8 cellular contexts compared by ENCODE assay signal in the genomic region with DNA sequence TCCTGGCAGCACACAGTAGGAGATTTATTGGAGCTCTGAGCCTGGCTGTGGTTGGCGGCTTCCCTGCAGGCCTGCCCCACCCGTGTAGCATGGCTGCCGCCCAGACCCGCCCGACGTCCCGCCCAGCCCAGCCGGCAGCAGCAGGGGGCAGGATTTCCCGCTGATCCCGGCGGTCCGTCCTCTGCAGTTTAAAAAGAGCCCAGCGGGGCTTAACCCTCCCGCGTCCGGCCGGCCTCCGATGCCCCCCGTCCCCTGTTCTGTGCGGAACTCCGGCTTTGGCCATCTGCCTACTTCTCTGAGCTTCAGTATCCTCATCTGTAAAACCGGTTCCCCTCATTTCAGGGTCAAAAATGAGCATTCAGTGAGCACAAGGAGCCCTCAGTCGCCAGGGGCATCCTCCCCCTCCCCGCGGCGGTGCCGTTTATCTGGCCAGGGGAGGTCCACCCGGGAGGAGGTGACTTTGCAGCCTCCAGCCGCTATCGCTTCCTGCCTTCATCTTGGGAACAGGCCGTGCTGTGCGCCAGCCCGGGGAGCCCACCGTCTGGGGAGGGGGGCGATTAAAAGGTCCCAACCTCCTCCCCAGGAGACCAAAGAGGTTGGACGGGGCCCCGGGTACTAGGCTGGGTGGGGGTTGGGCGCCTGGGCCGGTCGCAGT. TPM values are rescaled to one million over a fixed set of nuclear protein-coding genes. Genes with fewer than 3 reads are reported as not detected.
A peak's percentile ranks its signal among the peaks of the same experiment; 100 is the strongest.
DNase-seq lines count a peak whose midpoint lies in the region; ATAC-seq and TF ChIP-seq lines count a peak whose summit lies in the region.

A gene (plus strand): TSS at position 476 of the 655 bp plus-strand sequence. CDS start 1,456 bp downstream, outside the sequence.

- TF ChIP-seq CTCF in body of pancreas (IDR thresholded peaks at IDR 0.05) (peak; percentile 50 to 78 (median 68)), psoas muscle (IDR thresholded peaks at IDR 0.05) (peak; percentile 78)

- H3K9me3 ChIP-seq in body of pancreas (no peaks in the 10 kb centered on the region), psoas muscle (no peaks in the 10 kb centered on the region)

- H3K36me3 ChIP-seq in body of pancreas (replicated peaks in 1 of 2; ENCODE audit: insufficient read depth in 1 of 2, low read depth in 2 of 2) (no peaks in the 10 kb centered on the region), psoas muscle (ENCODE audit: insufficient read depth in 1 of 2, low read depth in 1 of 2) (no peaks in the 10 kb centered on the region)

- TF ChIP-seq POLR2A in body of pancreas (IDR thresholded peaks at IDR 0.05) = peak in 1 of 3 donors; percentile 37

- H3K4me3 ChIP-seq in body of pancreas (peak within 1 kb of the TSS; percentile 56 to 71), psoas muscle (peak within 1 kb of the TSS; percentile 92)

- H3K27me3 ChIP-seq in body of pancreas = no peaks in the 10 kb centered on the region
- H3K27me3 ChIP-seq in psoas muscle (ENCODE audit: insufficient read depth in 3 of 3, low read length in 2 of 3) = no peaks in the 10 kb centered on the region

- H3K27ac ChIP-seq in body of pancreas (peak within 1 kb of the TSS; percentile 51 to 84 (median 72)), psoas muscle (peak within 1 kb of the TSS; percentile 81)

- ATAC-seq in body of pancreas (peak; percentile 67), psoas muscle (peak; percentile 73 to 81 (median 74)), HG02970 (IDR thresholded peaks at IDR 0.05; ENCODE audit: low FRiP score, unreplicated experiment) (no peak)

- H3K4me1 ChIP-seq in body of pancreas (peaks cover 65% of the 10 kb centered on the region), psoas muscle (peaks cover 27% of the 10 kb centered on the region)

- DNase-seq in DMS79 (lab: John Stamatoyannopoulos, UW) = peak; percentile 41
- DNase-seq in HuH-7.5 (ENCODE audit: low spot score) = peak; percentile 100
- DNase-seq in SK-N-DZ (ENCODE audit: low spot score) = peak; percentile 77
- peak; percentile 79 to 83 (median 80) for DNase-seq in body of pancreas
- peak; percentile 14 to 76 for DNase-seq in hippocampal formation (lab: John Stamatoyannopoulos, UW)
- DNase-seq in psoas muscle = peak; percentile 86 to 93
- no peak for DNase-seq in putamen (ENCODE audit: low spot score)

- intact Hi-C loops in body of pancreas (cut with DNase I) (no loop called here), psoas muscle (cut with DNase I) (loop anchor here (1.0 to 5.0 kb wide), 3 partner anchors 39 to 53 kb away; a partner anchor contains a TSS)

- 0% methylated on average over 11 to 40 of the region's 40 CpGs for WGBS in body of pancreas, 2 donors
- 0 to 1% (median 0%) methylated on average over 36 to 40 of the region's 40 CpGs for WGBS in psoas muscle, 3 donors

RNA-seq across cellular contexts. Expression of the gene that starts here (rescaled TPM):
- polyA plus RNA-seq in SK-N-DZ (2014; cell fraction: cytosol; rRNA removed) = 4.5 and 4.6 TPM in 2 replicates
- 7.8 and 10.7 TPM in 2 replicates for polyA plus RNA-seq in SK-N-DZ (2014; cell fraction: nucleus; rRNA removed)
- total RNA-seq in body of pancreas (10 to 100 TPM; 15.8 to 19.2 TPM), psoas muscle (1 to 10 TPM; 4.6 to 7.1 (median 5.7) TPM)
- 10 to 100 TPM in 1 of 3 donors, 1 to 10 TPM in 2; 5.0 to 19.8 (median 5.1) TPM for polyA plus RNA-seq in psoas muscle
